8 cellular contexts compared by ENCODE assay signal in the genomic region with DNA sequence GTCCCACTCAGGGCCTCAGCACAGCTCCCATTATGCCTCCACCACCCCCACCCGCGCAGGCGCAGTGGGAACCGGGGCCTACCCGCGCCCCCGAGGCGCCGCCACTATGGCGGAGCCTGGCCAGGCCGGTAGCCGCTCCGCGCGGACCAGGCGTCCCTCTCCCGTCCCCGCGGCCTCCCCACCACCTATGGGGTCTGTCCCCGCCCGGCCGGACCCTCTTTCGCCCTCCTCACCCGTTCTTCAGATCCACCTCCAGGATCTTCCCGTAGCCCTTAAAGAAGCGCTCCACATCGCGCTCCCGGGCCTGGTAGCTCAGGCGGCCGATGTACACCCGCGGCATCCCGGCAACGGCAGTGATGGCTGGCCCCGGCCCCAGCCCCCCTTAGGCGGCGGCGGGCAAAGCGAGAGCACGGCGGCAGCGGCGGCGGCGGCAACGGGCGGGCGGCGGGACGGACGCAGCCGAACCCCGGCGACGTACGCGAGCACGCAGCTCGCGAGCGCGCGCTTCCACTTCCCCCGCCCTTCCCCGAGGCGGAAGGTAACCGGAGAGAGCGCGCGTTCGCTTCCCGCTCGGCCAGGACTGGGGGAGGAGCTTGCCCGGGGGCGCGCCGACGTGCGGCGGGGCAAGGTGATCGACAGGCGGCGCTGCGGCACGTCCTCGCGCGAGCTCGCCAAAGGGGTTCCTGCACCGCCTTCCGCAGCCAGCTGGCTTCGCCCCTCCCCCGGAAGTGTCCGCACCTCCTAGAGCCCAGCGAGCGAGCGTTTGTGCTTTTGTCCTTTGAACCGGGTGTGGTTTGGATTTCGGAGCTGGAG. TPM values are rescaled to one million over a fixed set of nuclear protein-coding genes. Genes with fewer than 3 reads are reported as not detected.
A peak's percentile ranks its signal among the peaks of the same experiment; 100 is the strongest.
DNase-seq lines count a peak whose midpoint lies in the region; ATAC-seq and TF ChIP-seq lines count a peak whose summit lies in the region.

A gene (minus strand): TSS at position 488 of the 813 bp plus-strand sequence. CDS start 148 bp downstream, at position 340.

- peak within 1 kb of the TSS; percentile 99 to 100 for H3K27ac ChIP-seq in lung (ENCODE audit: low read depth in 1 of 2, low read length in 1 of 2)

- DNase-seq in COR-L47 (lab: John Stamatoyannopoulos, UW) (peak; percentile 98), GM20000 (ENCODE audit: low spot score) (peak; percentile 99), HT-29 (ENCODE audit: low spot score) (peak; percentile 98), lung (ENCODE audit: low spot score) (peak; percentile 99)
- DNase-seq in NK-92 treated with Interleukin-12 subunit alpha and Interleukin-12 subunit beta, amount 100 ng/mL, for 24 hours (lab: John Stamatoyannopoulos, UW) = peak; percentile 98
- peak; percentile 99 for DNase-seq in activated CD8-positive, alpha-beta memory T cell treated with anti-CD3 and anti-CD28 coated beads for 24 hours
- DNase-seq in effector CD4-positive, alpha-beta T cell = peak; percentile 97
- peak; percentile 95 to 98 (median 98) for DNase-seq in stimulated activated CD4-positive, alpha-beta T cell treated with anti-CD3 and anti-CD28 coated beads, TNF-alpha, amount 100 ng/mL, for 4 hours (ENCODE audit: low read depth in 3 of 3)

- WGBS in lung, 2 donors = 1% methylated on average over 97 to 100 of the region's 100 CpGs

- H3K27me3 ChIP-seq in lung (ENCODE audit: control insufficient read depth, insufficient read depth) = no peaks in the 10 kb centered on the region

- peaks cover 6 to 20% of the 10 kb centered on the region in 2 donors for H3K4me1 ChIP-seq in lung (ENCODE audit: control insufficient read depth in 2 of 2, insufficient read depth in 2 of 2, low read length in 2 of 2)

- H3K36me3 ChIP-seq in lung (ENCODE audit: control insufficient read depth in 2 of 2, insufficient read depth in 2 of 2, low read length in 2 of 2) = peaks cover 0 to 4% of the 10 kb centered on the region in 2 donors

- TF ChIP-seq CTCF in GM20000 (IDR thresholded peaks at IDR 0.05; ENCODE audit: extremely low read depth, missing control alignments) = peak; percentile 82
- peak; percentile 80 for TF ChIP-seq CTCF in lung (IDR thresholded peaks at IDR 0.05; ENCODE audit: control extremely low read depth, extremely low read depth)

- peak; percentile 96 for ATAC-seq in lung (ENCODE audit: insufficient read depth, low FRiP score)

- H3K9me3 ChIP-seq in lung (ENCODE audit: control insufficient read depth in 2 of 2, insufficient read depth in 1 of 2, low read length in 1 of 2) = no peaks in the 10 kb centered on the region

- H3K4me3 ChIP-seq in lung = peak within 1 kb of the TSS; percentile 97

RNA-seq across cellular contexts. Expression of the gene that starts here (rescaled TPM):
- total RNA-seq in HT-29 (2014; rRNA removed; shearing (Covaris generic)) = 36.2 and 51.3 TPM in 2 replicates
- total RNA-seq in lung = 10 to 100 TPM; 66.2 to 69.1 TPM
- polyA plus RNA-seq in lung = 10 to 100 TPM; 56.7 to 69.3 TPM

Comparison
In these comparisons a context has a peak if more than half of its experiments do, and no peak if none do; other contexts are left out.
1. Peak in every context shown above with its lines: DNase-seq, ATAC-seq, H3K4me3 ChIP-seq and H3K27ac ChIP-seq.